Comparison of ENCODE assay signal across 8 cellular contexts in the genomic region with DNA sequence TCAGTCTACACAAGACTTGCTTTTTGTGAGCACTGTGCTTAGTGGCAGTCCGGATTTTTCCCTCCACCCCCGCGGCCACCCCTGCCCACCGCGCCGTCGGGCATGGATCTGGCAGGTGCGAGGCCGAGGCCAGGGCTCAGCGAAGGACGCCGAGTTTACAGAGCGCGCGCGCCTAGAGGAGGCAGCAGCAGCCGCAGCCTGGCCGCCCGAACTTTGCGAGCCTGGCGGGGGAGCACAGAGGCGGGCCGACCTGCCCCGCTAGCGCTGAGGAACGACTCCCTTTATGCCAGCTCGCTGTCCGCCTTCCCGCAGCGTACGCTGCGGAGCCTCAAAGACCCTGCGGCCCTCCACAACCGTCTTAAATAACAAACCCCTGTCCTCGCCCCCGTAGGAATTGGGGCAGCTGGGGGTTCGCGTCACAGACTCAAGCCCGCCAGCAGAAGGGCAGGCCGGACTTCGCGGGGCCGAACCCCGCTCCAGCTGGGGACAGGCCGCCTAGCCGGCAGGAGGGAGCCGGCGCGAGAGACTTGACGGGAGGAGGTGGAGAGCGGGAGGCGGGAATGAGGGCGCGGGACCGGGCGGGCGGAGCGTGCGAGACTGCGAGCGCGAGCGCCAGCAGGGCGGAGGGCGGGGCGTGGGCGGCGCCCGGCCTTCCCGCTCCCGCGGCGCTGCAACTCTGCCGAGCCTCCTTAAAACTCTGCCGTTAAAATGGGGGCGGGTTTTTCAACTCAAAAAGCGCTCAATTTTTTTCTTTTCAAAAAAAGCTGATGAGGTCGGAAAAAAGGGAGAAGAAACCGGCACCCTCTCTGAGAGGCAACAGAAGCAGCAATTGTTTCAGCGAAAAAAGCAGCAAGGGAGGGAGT. TPM values are rescaled to one million over a fixed set of nuclear protein-coding genes. Genes with fewer than 3 reads are reported as not detected.
DNase-seq lines count a peak whose midpoint lies in the region; ATAC-seq and TF ChIP-seq lines count a peak whose summit lies in the region.

No MANE protein-coding gene starts in this region.

- POLR2A ChIA-PET in RWPE1 (lab: Yijun Ruan, JAX; ENCODE audit: low non-redundant PET): no interaction called here

- in situ Hi-C loops in GM23248 (cut with MboI): no loop called here

- DNase-seq in DND-41 (peak; percentile 94), GM23248 (peak; percentile 98), LHCN-M2 (ENCODE audit: low read depth) (peak; percentile 92), RWPE1 (ENCODE audit: low spot score) (peak; percentile 89), fibroblast of the aortic adventitia (ENCODE audit: low read depth) (peak; percentile 90), stomach (peak; percentile 91)
- DNase-seq in activated effector memory CD4-positive, alpha-beta T cell treated with Interleukin-2 at 50 U/mL for 16 hours: peak; percentile 76

- H2AFZ ChIP-seq in DND-41 (ENCODE audit: low read depth, low read length) (peak overlapping the region; percentile 81), GM23248 (peak overlapping the region; percentile 92), neural cell (ENCODE audit: low read depth, low read length) (no peak overlapping the region)

- ATAC-seq in DND-41 (ENCODE audit: insufficient read depth, low read depth): peak; percentile 69

- H3K27ac ChIP-seq in DND-41 (ENCODE audit: low read length) (peak overlapping the region; percentile 94), GM23248 (peak overlapping the region; percentile 96), RWPE1 (peak overlapping the region; percentile 97), neural cell (ENCODE audit: low read length) (no peak overlapping the region), stomach (peak overlapping the region; percentile 93 to 99 (median 98))

- intact Hi-C loops in stomach (cut with DNase I; ENCODE audit: low total_unique reads): no loop called here

- H3K9ac ChIP-seq in DND-41 (ENCODE audit: low read depth, low read length): peak overlapping the region; percentile 100
- peak overlapping the region; percentile 93 for H3K9ac ChIP-seq in GM23248
- peak overlapping the region; percentile 22 for H3K9ac ChIP-seq in neural cell (ENCODE audit: low read length)

- H3K36me3 ChIP-seq in DND-41 (ENCODE audit: insufficient read depth, low read length) (peaks cover 21% of the 10 kb centered on the region), GM23248 (ENCODE audit: low read depth) (no peaks in the 10 kb centered on the region), neural cell (ENCODE audit: insufficient read depth, low read length) (no peaks in the 10 kb centered on the region), stomach (no peaks in the 10 kb centered on the region)

- H3F3A ChIP-seq in GM23248 (ENCODE audit: insufficient read depth) (peaks cover 33% of the 10 kb centered on the region), neural cell (ENCODE audit: insufficient read depth, low read length, poor library complexity, severe bottlenecking) (no peaks in the 10 kb centered on the region)

- peak; percentile 50 for TF ChIP-seq CTCF in DND-41 (IDR thresholded peaks at IDR 0.05; ENCODE audit: borderline replicate concordance, extremely low read depth, low read length, poor library complexity, severe bottlenecking)
- TF ChIP-seq CTCF in RWPE1 (conservative IDR thresholded peaks at IDR 0.05; ENCODE audit: low read depth): peak; percentile 69
- TF ChIP-seq CTCF in fibroblast of the aortic adventitia (IDR thresholded peaks at IDR 0.05; ENCODE audit: insufficient read depth, low read length): peak; percentile 46
- TF ChIP-seq CTCF in neural cell (IDR thresholded peaks at IDR 0.05; ENCODE audit: poor library complexity, severe bottlenecking): peak; percentile 53
- TF ChIP-seq CTCF in stomach (IDR thresholded peaks at IDR 0.05): peak in 3 of 7 experiments; percentile 34 to 49 (median 40)

- peak in 1 of 4 donors; percentile 34 for TF ChIP-seq POLR2A in stomach (IDR thresholded peaks at IDR 0.05)

- H3K4me1 ChIP-seq in DND-41 (ENCODE audit: insufficient read depth, low read length) (peaks cover 25% of the 10 kb centered on the region), GM23248 (ENCODE audit: insufficient read depth) (peaks cover 24% of the 10 kb centered on the region; the same call in 1 of the 2 replicates), stomach (peaks cover 11 to 36% (median 23%) of the 10 kb centered on the region in 4 donors)

- H3K9me2 ChIP-seq in GM23248 (ENCODE audit: insufficient read depth) (no peaks in the 10 kb centered on the region), neural cell (ENCODE audit: insufficient read depth, low read length) (no peaks in the 10 kb centered on the region)

- H3K79me2 ChIP-seq in DND-41 (ENCODE audit: insufficient read depth, low read length): peaks cover 70% of the 10 kb centered on the region
- peaks cover 37% of the 10 kb centered on the region for H3K79me2 ChIP-seq in GM23248 (ENCODE audit: insufficient read depth)
- no peaks in the 10 kb centered on the region for H3K79me2 ChIP-seq in neural cell (replicated peaks; ENCODE audit: insufficient read depth, low read length)

- 1% methylated on average over 66 to 70 of the region's 80 CpGs for WGBS in GM23248 (ENCODE audit: low coverage in 1 of 2, low lambda C conversion rate in 2 of 2, missing lambda C conversion rate in 2 of 2), 2 experiments
- WGBS in stomach, 5 donors: 0 to 1% (median 0%) methylated on average over 67 to 80 of the region's 80 CpGs

- CTCF ChIA-PET in RWPE1 (lab: Yijun Ruan, JAX): interaction anchor here (0.6 kb wide), 3 partner anchors 31 to 405 kb away, joined by 3 read pairs; no protein-coding TSS in a partner anchor

- H3K9me3 ChIP-seq in DND-41 (ENCODE audit: insufficient read depth, low read length, severe bottlenecking): no peaks in the 10 kb centered on the region
- no peaks in the 10 kb centered on the region for H3K9me3 ChIP-seq in GM23248 (ENCODE audit: low read depth)
- no peaks in the 10 kb centered on the region for H3K9me3 ChIP-seq in neural cell (ENCODE audit: low read length)
- H3K9me3 ChIP-seq in stomach: no peaks in the 10 kb centered on the region

- no peaks in the 10 kb centered on the region for H3K27me3 ChIP-seq in DND-41 (ENCODE audit: insufficient read depth, low read length, poor library complexity)
- no peaks in the 10 kb centered on the region for H3K27me3 ChIP-seq in GM23248 (replicated peaks; ENCODE audit: insufficient read depth)
- peaks cover 96% of the 10 kb centered on the region for H3K27me3 ChIP-seq in neural cell (ENCODE audit: insufficient read depth, low read depth, low read length)
- no peaks in the 10 kb centered on the region for H3K27me3 ChIP-seq in stomach

- peak overlapping the region; percentile 70 for H3K4me2 ChIP-seq in DND-41 (ENCODE audit: insufficient read depth, low read length)
- H3K4me2 ChIP-seq in GM23248 (ENCODE audit: unreplicated experiment): peak overlapping the region; percentile 89
- H3K4me2 ChIP-seq in neural cell (ENCODE audit: low read length): peak overlapping the region; percentile 69

- peaks cover 16% of the 10 kb centered on the region for H4K20me1 ChIP-seq in DND-41 (ENCODE audit: insufficient read depth, low read length)
- no peaks in the 10 kb centered on the region for H4K20me1 ChIP-seq in GM23248 (ENCODE audit: insufficient read depth)
- no peaks in the 10 kb centered on the region for H4K20me1 ChIP-seq in neural cell (ENCODE audit: insufficient read depth)

- no peak for TF ChIP-seq EP300 in neural cell (conservative IDR thresholded peaks at IDR 0.05; ENCODE audit: poor library complexity, severe bottlenecking)
- no peak for TF ChIP-seq EP300 in stomach (IDR thresholded peaks at IDR 0.05)

- TF ChIP-seq RAD21 in neural cell (conservative IDR thresholded peaks at IDR 0.05): no peak

- H3K4me3 ChIP-seq in DND-41 (ENCODE audit: low read depth in 1 of 2, low read length in 2 of 2) (peak overlapping the region; percentile 65 to 97), GM23248 (peak overlapping the region; percentile 96), fibroblast of the aortic adventitia (ENCODE audit: low read depth, low read length) (peak overlapping the region; percentile 97), neural cell (ENCODE audit: low read length) (peak overlapping the region; percentile 69), stomach (peak overlapping the region; percentile 74 to 87 (median 80))

TF ChIP-seq in neural cell, 6 proteins besides CTCF, POLR2A, EP300 and RAD21 (continues in another document):
- no peak for TF ChIP-seq TAF1 (IDR thresholded peaks at IDR 0.05; ENCODE audit: low read depth)
- peak; percentile 54 for TF ChIP-seq EZH2 (IDR thresholded peaks at IDR 0.05; ENCODE audit: borderline replicate concordance, insufficient read depth, low read length, poor library complexity, severe bottlenecking)

RNA-seq across cellular contexts. Expression of gene CDKN2C, which starts 1.8 kb away (rescaled TPM):
- total RNA-seq in GM23248 (2014; rRNA removed; shearing (Covaris generic)): 17.3 and 19.2 TPM in 2 replicates
- polyA plus RNA-seq in GM23248 (2016; fragmentation: Nextera tagmentation; extraction: Ambion mirVana): 11.7 and 12.6 TPM in 2 replicates
- total RNA-seq in LHCN-M2 (2014; rRNA removed): 67.9 and 85.2 TPM in 2 replicates
- polyA plus RNA-seq in LHCN-M2 (2012): 42.9 TPM
- 15.3 and 34.1 TPM in 2 replicates for total RNA-seq in fibroblast of the aortic adventitia (ENCODE audit: low replicate concordance)
- polyA plus RNA-seq in neural cell: 0.25 TPM in 1 of 2 replicates, not detected in the other
- polyA minus RNA-seq in neural cell: not detected in 2 replicates
- 10 to 100 TPM in 2 of 5 donors, 1 to 10 TPM in 3; 3.5 to 11.7 (median 9.4) TPM for total RNA-seq in stomach
- 10 to 100 TPM in 2 of 3 donors, 1 to 10 TPM in 1; 9.7 to 14.1 (median 12.5) TPM for polyA plus RNA-seq in stomach

RNA-seq across cellular contexts. Expression of gene FAF1, which starts 8.2 kb away (rescaled TPM):
- 49.1 and 53.9 TPM in 2 replicates for total RNA-seq in GM23248 (2014; rRNA removed; shearing (Covaris generic))
- polyA plus RNA-seq in GM23248 (2016; fragmentation: Nextera tagmentation; extraction: Ambion mirVana) (7.2 and 9.5 TPM in 2 replicates), neural cell (38.4 and 52.1 TPM in 2 replicates), stomach (10 to 100 TPM; 20.1 to 27.8 (median 23.2) TPM)
- total RNA-seq in LHCN-M2 (2014; rRNA removed) (65.6 and 71.9 TPM in 2 replicates), fibroblast of the aortic adventitia (ENCODE audit: low replicate concordance) (93.8 and 100 TPM in 2 replicates), stomach (100 to 1,000 TPM in 1 of 5 donors, 10 to 100 TPM in 4; 22.5 to 144 (median 61.0) TPM)
- polyA plus RNA-seq in LHCN-M2 (2012): 36.9 TPM
- polyA minus RNA-seq in neural cell: 87.2 and 105 TPM in 2 replicates

Comparison
In these comparisons a context has a peak if more than half of its experiments do, and no peak if none do; other contexts are left out.
1. H3K9ac ChIP-seq: peak in every context shown above with its lines; median percentile 100 in DND-41; 93 in GM23248; 22 in neural cell.